11 cellular contexts compared by ENCODE assay signal in genomic region chr9:87193925-87194380, GRCh38.
DNase-seq lines count a peak whose midpoint lies in the region; ATAC-seq, FAIRE-seq and TF ChIP-seq lines count a peak whose summit lies in the region.
"Had no signal": no experiment of that assay in that cellular context is flagged by ENCODE, and none has a peak within 500 bp of the region (broad histone marks: within the 10 kb centered on the region; RNA-seq: fewer than 3 reads in every experiment).

No MANE protein-coding gene starts in this region.

- peak; percentile 8 for TF ChIP-seq CTCF in choroid plexus epithelial cell (conservative IDR thresholded peaks at IDR 0.05; ENCODE audit: low read depth, low read length)

- H3K27ac ChIP-seq in small intestine (ENCODE audit: low read depth in 1 of 2, low read length in 1 of 2), result no peak overlapping the region

- ATAC-seq in GM18861 (IDR thresholded peaks at IDR 0.05; ENCODE audit: unreplicated experiment), result no peak
- no peak for ATAC-seq in HG02642 (IDR thresholded peaks at IDR 0.05; ENCODE audit: poor library complexity, unreplicated experiment)

- no peak overlapping the region for H3K4me3 ChIP-seq in choroid plexus epithelial cell (ENCODE audit: low read depth, low read length)
- H3K4me3 ChIP-seq in small intestine (ENCODE audit: low read depth in 1 of 2, low read length in 2 of 2), result no peak overlapping the region

- peaks cover 0 to 4% of the 10 kb centered on the region in 2 donors for H3K27me3 ChIP-seq in small intestine (ENCODE audit: control insufficient read depth in 2 of 2, insufficient read depth in 2 of 2, low read length in 2 of 2)

- H3K4me1 ChIP-seq in small intestine (ENCODE audit: control insufficient read depth in 2 of 2, insufficient read depth in 1 of 2, low read depth in 1 of 2, low read length in 1 of 2), result no peaks in the 10 kb centered on the region

- WGBS in small intestine, 3 donors, result 59 to 74% (median 71%) methylated on average over 5 of the region's 5 CpGs

- peak; percentile 89 for DNase-seq in LHCN-M2 (ENCODE audit: low read depth)
- peak; percentile 97 for DNase-seq in choroid plexus epithelial cell (ENCODE audit: low read depth)
- DNase-seq in mucosa of gallbladder (ENCODE audit: low spot score), result peak; percentile 13
- DNase-seq in urothelium cell line (ENCODE audit: low spot score), result peak; percentile 31
- no peak for DNase-seq in small intestine
- DNase-seq in NAMALWA (ENCODE audit: low spot score), result no peak
- DNase-seq: activated CD4-positive, alpha-beta T cell treated with anti-CD3 and anti-CD28 coated beads for 48 hours; NCI-H774; stimulated activated CD4-positive, alpha-beta T cell treated with anti-CD3 and anti-CD28 coated beads, Interleukin-15, amount 100 ng/mL, for 24 hours had no signal

- no peaks in the 10 kb centered on the region for H3K36me3 ChIP-seq in small intestine (ENCODE audit: control insufficient read depth in 2 of 2, insufficient read depth in 2 of 2, low read length in 2 of 2)

- no peaks in the 10 kb centered on the region for H3K9me3 ChIP-seq in small intestine (ENCODE audit: control insufficient read depth, low read depth)

- FAIRE-seq in urothelium cell line (lab: Jason Lieb, UNC) (no peak), small intestine (lab: Jason Lieb, UNC) (no peak)

Comparison
In these comparisons a context has a peak if more than half of its experiments do, and no peak if none do; other contexts are left out.
1. DNase-seq: peak in LHCN-M2 (single experiment), choroid plexus epithelial cell (single experiment), mucosa of gallbladder (single experiment) and urothelium cell line (single experiment); none in small intestine (single experiment) and NAMALWA (single experiment).